In genomic region chr17:46922804-46923635, GRCh38 we compare ENCODE assay signal across 8 cellular contexts. TPM values are rescaled to one million over a fixed set of nuclear protein-coding genes. Genes with fewer than 3 reads are reported as not detected.
DNase-seq lines count a peak whose midpoint lies in the region; ATAC-seq and TF ChIP-seq lines count a peak whose summit lies in the region.

Gene GOSR2 (plus strand): TSS chr17:46923160. CDS start chr17:46923193, 33 bp downstream.

- peak within 1 kb of the TSS; percentile 85 for H3K4me3 Mint-ChIP-seq in activated T-cell treated with anti-CD3 and anti-CD28 coated beads, Interleukin-2, amount 50 U/mL, for 24 hours

- H3K4me3 ChIP-seq in Jurkat, Clone E6-1 (ENCODE audit: low read length): peak within 1 kb of the TSS; percentile 96
- H3K4me3 ChIP-seq in esophagus (ENCODE audit: low read depth in 1 of 2, low read length in 2 of 2) (peak within 1 kb of the TSS; percentile 96 to 97), muscle layer of duodenum (ENCODE audit: low read depth in 1 of 2, low read length in 2 of 2) (peak within 1 kb of the TSS; percentile 97 to 98)

- H3K36me3 Mint-ChIP-seq in activated T-cell treated with anti-CD3 and anti-CD28 coated beads, Interleukin-2, amount 50 U/mL, for 24 hours (ENCODE audit: low read depth): peaks cover 46% of the 10 kb centered on the region

- H3K27me3 Mint-ChIP-seq in activated T-cell treated with anti-CD3 and anti-CD28 coated beads, Interleukin-2, amount 50 U/mL, for 24 hours: no peaks in the 10 kb centered on the region

- peaks cover 49% of the 10 kb centered on the region for H3K4me1 Mint-ChIP-seq in activated T-cell treated with anti-CD3 and anti-CD28 coated beads, Interleukin-2, amount 50 U/mL, for 24 hours (ENCODE audit: low read depth)

- 0% methylated on average over 51 to 52 of the region's 52 CpGs for WGBS in esophagus, 2 donors

- peak within 1 kb of the TSS; percentile 93 to 98 for H3K27ac ChIP-seq in esophagus (ENCODE audit: low read depth in 2 of 2, low read length in 1 of 2)
- peak within 1 kb of the TSS; percentile 95 for H3K27ac ChIP-seq in muscle layer of duodenum (ENCODE audit: low read length)

- H3K4me1 ChIP-seq in esophagus (ENCODE audit: control insufficient read depth in 2 of 2, insufficient read depth in 2 of 2, low read length in 1 of 2) (peaks cover 0 to 2% of the 10 kb centered on the region in 2 donors), muscle layer of duodenum (ENCODE audit: control insufficient read depth in 1 of 2, insufficient read depth in 2 of 2, low read length in 2 of 2) (peaks cover 8 to 32% of the 10 kb centered on the region in 2 donors)

- no peaks in the 10 kb centered on the region for H3K9me3 Mint-ChIP-seq in activated T-cell treated with anti-CD3 and anti-CD28 coated beads, Interleukin-2, amount 50 U/mL, for 24 hours

- H3K27ac Mint-ChIP-seq in activated T-cell treated with anti-CD3 and anti-CD28 coated beads, Interleukin-2, amount 50 U/mL, for 24 hours: peak within 1 kb of the TSS; percentile 100

- H3K36me3 ChIP-seq in esophagus (ENCODE audit: control insufficient read depth in 2 of 2, insufficient read depth in 2 of 2, low read length in 1 of 2) (no peaks in the 10 kb centered on the region), muscle layer of duodenum (ENCODE audit: control insufficient read depth in 1 of 2, insufficient read depth in 2 of 2, low read length in 2 of 2) (peaks cover 0 to 8% of the 10 kb centered on the region in 2 donors)

- DNase-seq in DMS153 treated with DMSO at 0.1 percent for 48 hours (lab: John Stamatoyannopoulos, UW; ENCODE audit: unreplicated experiment): peak; percentile 98
- peak; percentile 86 for DNase-seq in Jurkat, Clone E6-1 (ENCODE audit: low read depth, low spot score)
- peak; percentile 98 for DNase-seq in activated T-cell treated with anti-CD3 and anti-CD28 coated beads, Interleukin-2, amount 50 U/mL, for 24 hours
- peak; percentile 81 for DNase-seq in stimulated activated CD8-positive, alpha-beta memory T cell treated with anti-CD3 and anti-CD28 coated beads, Interleukin-7, amount 100 ng/mL, for 24 hours (ENCODE audit: low read depth)

- H3K27me3 ChIP-seq in esophagus (ENCODE audit: control insufficient read depth in 1 of 2, insufficient read depth in 2 of 2, low read length in 2 of 2) (no peaks in the 10 kb centered on the region), muscle layer of duodenum (ENCODE audit: low read depth, low read length) (no peaks in the 10 kb centered on the region)

- ATAC-seq in GM21619 (IDR thresholded peaks at IDR 0.05; ENCODE audit: unreplicated experiment): peak; percentile 89

- no peaks in the 10 kb centered on the region for H3K9me3 ChIP-seq in esophagus (ENCODE audit: control insufficient read depth in 2 of 2, insufficient read depth in 1 of 2, low read depth in 1 of 2, low read length in 1 of 2)
- H3K9me3 ChIP-seq in muscle layer of duodenum (ENCODE audit: control insufficient read depth in 1 of 2, low read length in 2 of 2): no peaks in the 10 kb centered on the region

TF ChIP-seq in PFSK-1, 5 proteins besides CTCF, POLR2A, EP300 and RAD21:
- peak; percentile 91; the same call in 1 of the 2 replicates for TF ChIP-seq SIN3A (IDR thresholded peaks at IDR 0.05; ENCODE audit: borderline replicate concordance, insufficient read depth, low read length)
- TF ChIP-seq POLR2AphosphoS5 (IDR thresholded peaks at IDR 0.05; ENCODE audit: low read depth, low read length): peak; percentile 98
- no peak for TF ChIP-seq FOXP2 (optimal IDR thresholded peaks at IDR 0.05; ENCODE audit: borderline replicate concordance, extremely low read depth, extremely low read length, insufficient read depth)
- 0 out of 4 replicates have a peak, but pooled peaks of 1 of the 2 experiments have one; percentile 23 for TF ChIP-seq REST (IDR thresholded peaks at IDR 0.05; ENCODE audit: insufficient read depth in 1 of 2, low read depth in 2 of 2, low read length in 2 of 2)
- TF ChIP-seq TAF1 (IDR thresholded peaks at IDR 0.05; ENCODE audit: borderline replicate concordance, insufficient read depth, low read length): peak; percentile 63; the same call in 1 of the 2 replicates

RNA-seq across cellular contexts. Expression of gene GOSR2, which starts in this region (rescaled TPM):
- 36.4 TPM for polyA plus RNA-seq in Jurkat, Clone E6-1 (2012; ENCODE audit: insufficient read depth, insufficient read length)
- 83.3 TPM for polyA plus RNA-seq in PFSK-1 (2012; ENCODE audit: insufficient read length, low read depth)
- 10 to 100 TPM; 12.3 to 17.8 TPM for polyA plus RNA-seq in esophagus

Comparison
In these comparisons a context has a peak if more than half of its experiments do, and no peak if none do; other contexts are left out.
1. Peak in every context shown above with its lines: DNase-seq, ATAC-seq, H3K4me3 ChIP-seq and H3K27ac ChIP-seq.